2 cellular contexts compared by ENCODE assay signal in genomic region chr3:37214076-37214475, GRCh38.
TF ChIP-seq lines count a peak whose summit lies in the region.

No MANE protein-coding gene starts in this region.

TF ChIP-seq in A549, 52 proteins besides CTCF, POLR2A, EP300 and RAD21:
- TF ChIP-seq FOSB (CRISPR knock-in tag; IDR thresholded peaks at IDR 0.05), result no peak
- no peak for TF ChIP-seq CBX2 (IDR thresholded peaks at IDR 0.05; ENCODE audit: borderline replicate concordance, low read depth)
- no peak for TF ChIP-seq E2F6 (IDR thresholded peaks at IDR 0.05; ENCODE audit: borderline replicate concordance, low read depth)
- no peak for TF ChIP-seq TFCP2L1 (CRISPR knock-in tag; IDR thresholded peaks at IDR 0.05)
- no peak for TF ChIP-seq HDAC2 (IDR thresholded peaks at IDR 0.05)
- no peak for TF ChIP-seq NFE2L2 (conservative IDR thresholded peaks at IDR 0.05; ENCODE audit: low read length)
- no peak for TF ChIP-seq HOXB5 (CRISPR knock-in tag; IDR thresholded peaks at IDR 0.05)
- no peak for TF ChIP-seq KDM1A (IDR thresholded peaks at IDR 0.05; ENCODE audit: low read depth)
- no peak for TF ChIP-seq CHD4 (IDR thresholded peaks at IDR 0.05; ENCODE audit: borderline replicate concordance)
- no peak for TF ChIP-seq CHD2 (IDR thresholded peaks at IDR 0.05; ENCODE audit: low read length, partially characterized antibody)
- TF ChIP-seq HOXA7 (CRISPR knock-in tag; IDR thresholded peaks at IDR 0.05), result no peak
- no peak for TF ChIP-seq MAX (IDR thresholded peaks at IDR 0.05)
- no peak for TF ChIP-seq CEBPB (IDR thresholded peaks at IDR 0.05)
- no peak for TF ChIP-seq RNF2 (IDR thresholded peaks at IDR 0.05; ENCODE audit: borderline replicate concordance, low read depth)
- no peak for TF ChIP-seq HEYL (CRISPR knock-in tag; IDR thresholded peaks at IDR 0.05)
- no peak for TF ChIP-seq ZFP36 (IDR thresholded peaks at IDR 0.05; ENCODE audit: borderline replicate concordance, partially characterized antibody)
- no peak for TF ChIP-seq MYC (IDR thresholded peaks at IDR 0.05; ENCODE audit: borderline replicate concordance, low read length)

TF ChIP-seq in IMR-90, 13 proteins besides CTCF, POLR2A, EP300 and RAD21:
- TF ChIP-seq SMC3 (IDR thresholded peaks at IDR 0.05; ENCODE audit: low read depth, low read length) (no peak), NFE2L2 (IDR thresholded peaks at IDR 0.05; ENCODE audit: low read depth, low read length) (no peak), RFX5 (IDR thresholded peaks at IDR 0.05; ENCODE audit: low read depth, low read length) (no peak), RCOR1 (IDR thresholded peaks at IDR 0.05; ENCODE audit: insufficient replicate concordance, low read length) (no peak), CEBPB (IDR thresholded peaks at IDR 0.05; ENCODE audit: low read depth, low read length) (no peak), USF2 (IDR thresholded peaks at IDR 0.05; ENCODE audit: low read depth, low read length) (no peak), MAFK (IDR thresholded peaks at IDR 0.05; ENCODE audit: low read depth, low read length) (no peak), CHD1 (IDR thresholded peaks at IDR 0.05; ENCODE audit: low read depth, low read length) (no peak), ELK1 (IDR thresholded peaks at IDR 0.05; ENCODE audit: borderline replicate concordance, low read depth, low read length) (no peak), FOS (IDR thresholded peaks at IDR 0.05; ENCODE audit: low read depth, low read length) (no peak), BHLHE40 (IDR thresholded peaks at IDR 0.05; ENCODE audit: low read depth, low read length) (no peak), MAZ (IDR thresholded peaks at IDR 0.05; ENCODE audit: borderline replicate concordance, low read depth, low read length) (no peak)
